28 cellular contexts compared by ENCODE assay signal in genomic region chr20:56621730-56622129, GRCh38. TPM values are rescaled to one million over a fixed set of nuclear protein-coding genes. Genes with fewer than 3 reads are reported as not detected.
"Had no signal": no experiment of that assay in that cellular context is flagged by ENCODE, and none has a peak within 500 bp of the region (broad histone marks: within the 10 kb centered on the region; RNA-seq: fewer than 3 reads in every experiment).

No MANE protein-coding gene starts in this region.

- H3K27ac ChIP-seq: left ventricle myocardium inferior, parathyroid adenoma, right atrium auricular region, right lobe of liver, tibial nerve, uterus had no signal

- DNase-seq: left ventricle myocardium inferior; mesendoderm; naive thymus-derived CD4-positive, alpha-beta T cell; nucleus accumbens; right lobe of liver; stimulated activated CD4-positive, alpha-beta T cell treated with anti-CD3 and anti-CD28 coated beads, Interleukin-1b, Interleukin-23, amount 100 ng/mL, for 48 hours; stimulated activated CD4-positive, alpha-beta T cell treated with anti-CD3 and anti-CD28 coated beads, Interleukin-2, amount 100 ng/mL, for 48 hours; stimulated activated CD4-positive, alpha-beta T cell treated with anti-CD3 and anti-CD28 coated beads, Interleukin-4, amount 100 ng/mL, for 4 hours; stimulated activated CD8-positive, alpha-beta memory T cell treated with anti-CD3 and anti-CD28 coated beads, Interleukin-4, amount 100 ng/mL, for 48 hours; stimulated activated naive CD4-positive, alpha-beta T cell treated with Interleukin-2 at 50 U/mL for 16 hours; stimulated activated naive CD8-positive, alpha-beta T cell treated with anti-CD3 and anti-CD28 coated beads, Interleukin-15, amount 100 ng/mL, for 72 hours; substantia nigra; uterus had no signal

- H3K9me3 Mint-ChIP-seq: mesothelial cell of epicardium; natural killer cell treated with Interleukin-12 subunit alpha and Interleukin-12 subunit beta and Interleukin-15 and Interleukin-18, amount 100 ng/mL, for 72 hours; neural crest cell; stimulated activated naive CD8-positive, alpha-beta T cell treated with anti-CD3 and anti-CD28 coated beads, Interleukin-15, amount 100 ng/mL, for 72 hours; type B pancreatic cell had no signal

- H3K79me2 ChIP-seq: parathyroid adenoma had no signal

- H2AFZ ChIP-seq: parathyroid adenoma had no signal

- H3K4me1 Mint-ChIP-seq: naive thymus-derived CD4-positive, alpha-beta T cell; stimulated activated memory B cell treated with anti-CD40 and anti-IgM and Interleukin-4, amounts not matched to agents 10 μg/mL and 1 μg/mL and 100 μg/mL, for 72 hours had no signal

- H3K27ac Mint-ChIP-seq: mesothelial cell of epicardium; naive thymus-derived CD4-positive, alpha-beta T cell; natural killer cell treated with Interleukin-12 subunit alpha and Interleukin-12 subunit beta and Interleukin-15 and Interleukin-18, amount 100 ng/mL, for 72 hours; stimulated activated memory B cell treated with anti-CD40 and anti-IgM and Interleukin-4, amounts not matched to agents 10 μg/mL and 1 μg/mL and 100 μg/mL, for 72 hours; type B pancreatic cell had no signal

- H3K36me3 ChIP-seq: left ventricle myocardium inferior, right atrium auricular region, right lobe of liver, tibial nerve, uterus had no signal

- H3K4me3 Mint-ChIP-seq: mesothelial cell of epicardium; naive thymus-derived CD4-positive, alpha-beta T cell; natural killer cell treated with Interleukin-12 subunit alpha and Interleukin-12 subunit beta and Interleukin-15 and Interleukin-18, amount 100 ng/mL, for 72 hours; neural crest cell; stimulated activated memory B cell treated with anti-CD40 and anti-IgM and Interleukin-4, amounts not matched to agents 10 μg/mL and 1 μg/mL and 100 μg/mL, for 72 hours; stimulated activated naive CD8-positive, alpha-beta T cell treated with anti-CD3 and anti-CD28 coated beads, Interleukin-15, amount 100 ng/mL, for 72 hours; type B pancreatic cell had no signal

- H3K4me3 ChIP-seq: left ventricle myocardium inferior, lung, right atrium auricular region, right lobe of liver, smooth muscle cell, tibial nerve, uterus had no signal

- H3K4me1 ChIP-seq: parathyroid adenoma, right lobe of liver, uterus had no signal

- H3K36me3 Mint-ChIP-seq: mesothelial cell of epicardium; naive thymus-derived CD4-positive, alpha-beta T cell; natural killer cell treated with Interleukin-12 subunit alpha and Interleukin-12 subunit beta and Interleukin-15 and Interleukin-18, amount 100 ng/mL, for 72 hours; stimulated activated memory B cell treated with anti-CD40 and anti-IgM and Interleukin-4, amounts not matched to agents 10 μg/mL and 1 μg/mL and 100 μg/mL, for 72 hours; type B pancreatic cell had no signal

- H3K9me3 ChIP-seq: left ventricle myocardium inferior, right atrium auricular region, right lobe of liver, tibial nerve, uterus had no signal

- H3K9ac ChIP-seq: parathyroid adenoma had no signal

- H3K4me2 ChIP-seq: smooth muscle cell had no signal

RNA-seq across cellular contexts. Expression of gene TFAP2C, which starts 7.4 kb away (rescaled TPM):
- total RNA-seq: mononuclear cell; myocyte; naive thymus-derived CD4-positive, alpha-beta T cell; natural killer cell treated with Interleukin-12 subunit alpha and Interleukin-12 subunit beta and Interleukin-15 and Interleukin-18, amount 100 ng/mL, for 72 hours; pulmonary artery endothelial cell; renal cortical epithelial cell; right lobe of liver; skeletal muscle tissue had no signal
